In genomic region chr10:68871731-68872342, GRCh38 we compare ENCODE assay signal across 1 cellular context.
TF ChIP-seq lines count a peak whose summit lies in the region.

No MANE protein-coding gene starts in this region.

TF ChIP-seq in GM23338, 12 proteins besides CTCF, POLR2A, EP300 and RAD21 (continued from another document):
- TF ChIP-seq, protein P1, sequence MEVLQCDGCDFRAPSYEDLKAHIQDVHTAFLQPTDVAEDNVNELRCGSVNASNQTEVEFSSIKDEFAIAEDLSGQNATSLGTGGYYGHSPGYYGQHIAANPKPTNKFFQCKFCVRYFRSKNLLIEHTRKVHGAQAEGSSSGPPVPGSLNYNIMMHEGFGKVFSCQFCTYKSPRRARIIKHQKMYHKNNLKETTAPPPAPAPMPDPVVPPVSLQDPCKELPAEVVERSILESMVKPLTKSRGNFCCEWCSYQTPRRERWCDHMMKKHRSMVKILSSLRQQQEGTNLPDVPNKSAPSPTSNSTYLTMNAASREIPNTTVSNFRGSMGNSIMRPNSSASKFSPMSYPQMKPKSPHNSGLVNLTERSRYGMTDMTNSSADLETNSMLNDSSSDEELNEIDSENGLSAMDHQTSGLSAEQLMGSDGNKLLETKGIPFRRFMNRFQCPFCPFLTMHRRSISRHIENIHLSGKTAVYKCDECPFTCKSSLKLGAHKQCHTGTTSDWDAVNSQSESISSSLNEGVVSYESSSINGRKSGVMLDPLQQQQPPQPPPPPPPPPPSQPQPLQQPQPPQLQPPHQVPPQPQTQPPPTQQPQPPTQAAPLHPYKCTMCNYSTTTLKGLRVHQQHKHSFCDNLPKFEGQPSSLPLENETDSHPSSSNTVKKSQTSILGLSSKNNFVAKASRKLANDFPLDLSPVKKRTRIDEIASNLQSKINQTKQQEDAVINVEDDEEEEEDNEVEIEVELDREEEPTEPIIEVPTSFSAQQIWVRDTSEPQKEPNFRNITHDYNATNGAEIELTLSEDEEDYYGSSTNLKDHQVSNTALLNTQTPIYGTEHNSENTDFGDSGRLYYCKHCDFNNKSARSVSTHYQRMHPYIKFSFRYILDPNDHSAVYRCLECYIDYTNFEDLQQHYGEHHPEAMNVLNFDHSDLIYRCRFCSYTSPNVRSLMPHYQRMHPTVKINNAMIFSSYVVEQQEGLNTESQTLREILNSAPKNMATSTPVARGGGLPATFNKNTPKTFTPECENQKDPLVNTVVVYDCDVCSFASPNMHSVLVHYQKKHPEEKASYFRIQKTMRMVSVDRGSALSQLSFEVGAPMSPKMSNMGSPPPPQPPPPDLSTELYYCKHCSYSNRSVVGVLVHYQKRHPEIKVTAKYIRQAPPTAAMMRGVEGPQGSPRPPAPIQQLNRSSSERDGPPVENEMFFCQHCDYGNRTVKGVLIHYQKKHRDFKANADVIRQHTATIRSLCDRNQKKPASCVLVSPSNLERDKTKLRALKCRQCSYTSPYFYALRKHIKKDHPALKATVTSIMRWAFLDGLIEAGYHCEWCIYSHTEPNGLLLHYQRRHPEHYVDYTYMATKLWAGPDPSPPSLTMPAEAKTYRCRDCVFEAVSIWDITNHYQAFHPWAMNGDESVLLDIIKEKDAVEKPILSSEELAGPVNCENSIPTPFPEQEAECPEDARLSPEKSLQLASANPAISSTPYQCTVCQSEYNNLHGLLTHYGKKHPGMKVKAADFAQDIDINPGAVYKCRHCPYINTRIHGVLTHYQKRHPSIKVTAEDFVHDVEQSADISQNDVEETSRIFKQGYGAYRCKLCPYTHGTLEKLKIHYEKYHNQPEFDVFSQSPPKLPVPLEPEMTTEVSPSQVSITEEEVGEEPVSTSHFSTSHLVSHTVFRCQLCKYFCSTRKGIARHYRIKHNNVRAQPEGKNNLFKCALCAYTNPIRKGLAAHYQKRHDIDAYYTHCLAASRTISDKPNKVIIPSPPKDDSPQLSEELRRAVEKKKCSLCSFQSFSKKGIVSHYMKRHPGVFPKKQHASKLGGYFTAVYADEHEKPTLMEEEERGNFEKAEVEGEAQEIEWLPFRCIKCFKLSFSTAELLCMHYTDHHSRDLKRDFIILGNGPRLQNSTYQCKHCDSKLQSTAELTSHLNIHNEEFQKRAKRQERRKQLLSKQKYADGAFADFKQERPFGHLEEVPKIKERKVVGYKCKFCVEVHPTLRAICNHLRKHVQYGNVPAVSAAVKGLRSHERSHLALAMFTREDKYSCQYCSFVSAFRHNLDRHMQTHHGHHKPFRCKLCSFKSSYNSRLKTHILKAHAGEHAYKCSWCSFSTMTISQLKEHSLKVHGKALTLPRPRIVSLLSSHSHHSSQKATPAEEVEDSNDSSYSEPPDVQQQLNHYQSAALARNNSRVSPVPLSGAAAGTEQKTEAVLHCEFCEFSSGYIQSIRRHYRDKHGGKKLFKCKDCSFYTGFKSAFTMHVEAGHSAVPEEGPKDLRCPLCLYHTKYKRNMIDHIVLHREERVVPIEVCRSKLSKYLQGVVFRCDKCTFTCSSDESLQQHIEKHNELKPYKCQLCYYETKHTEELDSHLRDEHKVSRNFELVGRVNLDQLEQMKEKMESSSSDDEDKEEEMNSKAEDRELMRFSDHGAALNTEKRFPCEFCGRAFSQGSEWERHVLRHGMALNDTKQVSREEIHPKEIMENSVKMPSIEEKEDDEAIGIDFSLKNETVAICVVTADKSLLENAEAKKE (CRISPR knock-in tag; IDR thresholded peaks at IDR 0.05), result no peak
- TF ChIP-seq ZNF114 (CRISPR knock-in tag; IDR thresholded peaks at IDR 0.05) (no peak), STAT1 (IDR thresholded peaks at IDR 0.05; ENCODE audit: unreplicated experiment) (no peak), CREB1 (CRISPR knock-in tag; IDR thresholded peaks at IDR 0.05; ENCODE audit: low read depth) (no peak)
